9 cellular contexts compared by ENCODE assay signal in the genomic region with DNA sequence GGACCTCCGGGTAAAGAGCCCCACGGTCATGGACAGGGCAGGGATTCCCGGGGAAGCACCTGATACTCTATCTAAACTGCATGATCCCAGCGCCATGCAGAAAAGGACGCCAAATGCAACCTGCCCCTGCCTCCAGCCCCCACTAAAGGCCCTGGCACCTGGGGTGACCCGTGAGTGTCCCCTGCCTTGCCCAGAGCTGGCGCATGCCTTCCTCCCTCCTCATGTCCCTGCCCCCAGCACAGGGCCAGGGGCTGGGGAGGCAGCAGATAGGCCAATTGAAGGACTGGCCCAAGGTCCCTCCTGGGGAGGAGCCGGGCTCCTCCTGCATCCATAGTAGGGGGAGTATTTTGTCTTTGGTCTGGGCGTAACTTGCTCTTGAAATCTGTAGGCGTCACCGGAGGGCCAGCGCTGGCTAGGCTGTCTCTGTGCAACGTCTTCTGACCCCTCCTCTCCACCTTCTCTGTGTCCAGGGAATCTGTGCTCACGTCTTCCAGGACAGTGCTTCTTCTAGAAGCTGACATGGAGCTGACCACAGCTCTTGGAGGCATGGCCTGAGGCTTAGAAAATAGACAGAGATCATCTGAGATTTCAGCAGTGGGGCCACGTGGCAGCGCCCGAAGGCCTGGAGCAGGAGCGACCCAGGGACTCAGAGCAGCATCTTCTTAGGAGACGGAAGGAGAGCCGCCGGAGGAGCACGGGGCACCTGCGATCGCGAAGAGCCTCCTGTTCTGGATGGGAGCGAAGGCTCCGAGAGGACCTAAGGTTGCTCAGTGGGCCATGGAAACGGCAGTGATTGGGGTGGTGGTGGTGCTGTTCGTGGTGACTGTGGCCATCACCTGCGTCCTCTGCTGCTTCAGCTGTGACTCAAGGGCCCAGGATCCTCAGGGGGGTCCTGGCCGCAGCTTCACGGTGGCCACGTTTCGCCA. TPM values are rescaled to one million over a fixed set of nuclear protein-coding genes. Genes with fewer than 3 reads are reported as not detected.
DNase-seq lines count a peak whose midpoint lies in the region; TF ChIP-seq lines count a peak whose summit lies in the region.
"Had no signal": no experiment of that assay in that cellular context is flagged by ENCODE, and none has a peak within 500 bp of the region (broad histone marks: within the 10 kb centered on the region; RNA-seq: fewer than 3 reads in every experiment).

No MANE protein-coding gene starts in this region.

- DNase-seq in RWPE1 (ENCODE audit: low spot score) (no peak), tibial nerve (ENCODE audit: low spot score in 2 of 2) (no peak), GDM1 (lab: John Stamatoyannopoulos, UW) (no peak), AG20443 (ENCODE audit: low spot score) (no peak), NCI-H2029 (lab: John Stamatoyannopoulos, UW) (no peak)

- POLR2A ChIA-PET in RWPE1 (lab: Yijun Ruan, JAX; ENCODE audit: low non-redundant PET): no interaction called here

- peak in 1 of 2 donors; percentile 22 for TF ChIP-seq POLR2A in tibial nerve (IDR thresholded peaks at IDR 0.05)

- peak in 1 of 2 donors; percentile 34 for TF ChIP-seq EP300 in tibial nerve (IDR thresholded peaks at IDR 0.05)

- H3K9me3 ChIP-seq in duodenal mucosa (ENCODE audit: control insufficient read depth in 1 of 2, low read length in 2 of 2) (no peaks in the 10 kb centered on the region), muscle layer of colon (ENCODE audit: low read length) (no peaks in the 10 kb centered on the region), tibial nerve (no peaks in the 10 kb centered on the region)

- H3K4me3 ChIP-seq in duodenal mucosa (ENCODE audit: low read depth in 1 of 2, low read length in 2 of 2): peak overlapping the region in 1 of 2 donors; percentile 29
- no peak overlapping the region for H3K4me3 ChIP-seq in muscle layer of colon (ENCODE audit: low read depth in 1 of 2, low read length in 2 of 2)
- peak overlapping the region in 1 of 4 donors; percentile 29 for H3K4me3 ChIP-seq in tibial nerve

- CTCF ChIA-PET in RWPE1 (lab: Yijun Ruan, JAX): interaction anchor here (0.5 to 1.4 kb wide), 3 partner anchors 14 to 36 kb away, joined by 3 to 5 read pairs (median 3); no protein-coding TSS in a partner anchor

- H3K27me3 ChIP-seq in duodenal mucosa (ENCODE audit: control insufficient read depth in 1 of 2, insufficient read depth in 2 of 2, low read length in 2 of 2): no peaks in the 10 kb centered on the region
- no peaks in the 10 kb centered on the region for H3K27me3 ChIP-seq in muscle layer of colon (ENCODE audit: control insufficient read depth in 1 of 2, insufficient read depth in 2 of 2, low read length in 2 of 2)
- no peaks in the 10 kb centered on the region for H3K27me3 ChIP-seq in tibial nerve

- WGBS in tibial nerve, 2 donors: 86 to 92% methylated on average over 30 to 34 of the region's 34 CpGs

- peaks cover 69 to 73% of the 10 kb centered on the region in 2 donors for H3K4me1 ChIP-seq in duodenal mucosa (ENCODE audit: control insufficient read depth in 1 of 2, insufficient read depth in 2 of 2, low read length in 2 of 2)
- peaks cover 60% of the 10 kb centered on the region for H3K4me1 ChIP-seq in muscle layer of colon (ENCODE audit: insufficient read depth, low read length)
- H3K4me1 ChIP-seq in tibial nerve: peaks cover 0 to 83% (median 56%) of the 10 kb centered on the region in 4 donors

- peak overlapping the region; percentile 100 for H3K27ac ChIP-seq in RWPE1
- peak overlapping the region; percentile 54 for H3K27ac ChIP-seq in duodenal mucosa (ENCODE audit: low read depth, low read length)
- peak overlapping the region; percentile 87 for H3K27ac ChIP-seq in muscle layer of colon (ENCODE audit: low read depth, low read length)
- peak overlapping the region; percentile 49 to 97 (median 94) for H3K27ac ChIP-seq in tibial nerve

- H3K36me3 ChIP-seq in duodenal mucosa (ENCODE audit: control insufficient read depth in 1 of 2, insufficient read depth in 2 of 2, low read length in 2 of 2) (no peaks in the 10 kb centered on the region), muscle layer of colon (ENCODE audit: insufficient read depth, low read length) (no peaks in the 10 kb centered on the region), tibial nerve (no peaks in the 10 kb centered on the region)

- peak overlapping the region; percentile 30 to 33 for H3K9ac ChIP-seq in duodenal mucosa (ENCODE audit: low read depth in 1 of 2, low read length in 2 of 2)
- H3K9ac ChIP-seq in muscle layer of colon (ENCODE audit: low read length): no peak overlapping the region

- TF ChIP-seq CTCF in RWPE1 (conservative IDR thresholded peaks at IDR 0.05; ENCODE audit: low read depth) (no peak), tibial nerve (IDR thresholded peaks at IDR 0.05) (no peak)

RNA-seq across cellular contexts. Expression of a gene that starts 0.7 kb away (rescaled TPM):
- total RNA-seq in tibial nerve: 10 to 100 TPM in 1 of 4 donors, 1 to 10 TPM in 3; 5.1 to 12.2 (median 7.7) TPM
- total RNA-seq: activated T-cell treated with anti-CD3 and anti-CD28 coated beads, Interleukin-2, amount 50 U/mL, for 4 hours had no signal

RNA-seq across cellular contexts. Expression of a gene that starts 3.9 kb away (rescaled TPM):
- 10 to 100 TPM in 3 of 4 donors, 1 to 10 TPM in 1; 7.2 to 15.5 (median 12.0) TPM for total RNA-seq in tibial nerve
- total RNA-seq: activated T-cell treated with anti-CD3 and anti-CD28 coated beads, Interleukin-2, amount 50 U/mL, for 4 hours had no signal

RNA-seq across cellular contexts. Expression of a gene that starts 39.7 kb away (rescaled TPM):
- not detected for total RNA-seq in tibial nerve
- total RNA-seq: activated T-cell treated with anti-CD3 and anti-CD28 coated beads, Interleukin-2, amount 50 U/mL, for 4 hours; LHCN-M2 had no signal

RNA-seq across cellular contexts. Expression of a gene that starts 48.0 kb away (rescaled TPM):
- not detected for total RNA-seq in tibial nerve
- total RNA-seq: activated T-cell treated with anti-CD3 and anti-CD28 coated beads, Interleukin-2, amount 50 U/mL, for 4 hours; LHCN-M2 had no signal
